12 cellular contexts compared by ENCODE assay signal in genomic region chr13:30111810-30112209, GRCh38.
DNase-seq lines count a peak whose midpoint lies in the region; ATAC-seq and TF ChIP-seq lines count a peak whose summit lies in the region.
"Had no signal": no experiment of that assay in that cellular context is flagged by ENCODE, and none has a peak within 500 bp of the region (broad histone marks: within the 10 kb centered on the region; RNA-seq: fewer than 3 reads in every experiment).

No MANE protein-coding gene starts in this region.

- H2BK15ac ChIP-seq in mesendoderm (replicated peaks; ENCODE audit: low read depth), result no peak overlapping the region

- no peaks in the 10 kb centered on the region for H3K9me3 Mint-ChIP-seq in activated CD8-positive, alpha-beta T cell treated with anti-CD3 and anti-CD28 coated beads for 36 hours
- H3K9me3 Mint-ChIP-seq in CD14-positive monocyte, result no peaks in the 10 kb centered on the region

- peaks cover 7% of the 10 kb centered on the region for H3K4me1 ChIP-seq in mesendoderm (ENCODE audit: control insufficient read depth, low read depth, low read length)
- H3K4me1 ChIP-seq in gastroesophageal sphincter, result peaks cover 0 to 36% (median 3%) of the 10 kb centered on the region in 3 donors

- H3K4me3 ChIP-seq in mesendoderm (ENCODE audit: low read length) (no peak overlapping the region), gastroesophageal sphincter (no peak overlapping the region)
- H3K4me3 ChIP-seq: BLaER1 treated with 17β-estradiol and CSF1 and Interleukin-3, amounts not matched to agents 10 nM and 100 nM; stomach had no signal

- H3K56ac ChIP-seq in mesendoderm (ENCODE audit: low read length), result peak overlapping the region; percentile 53

- no peak overlapping the region for H4K8ac ChIP-seq in mesendoderm (ENCODE audit: low read depth, low read length)

- H3K4me1 Mint-ChIP-seq in activated CD8-positive, alpha-beta T cell treated with anti-CD3 and anti-CD28 coated beads for 36 hours (ENCODE audit: low read depth), result peaks cover 16% of the 10 kb centered on the region
- peaks cover 39% of the 10 kb centered on the region for H3K4me1 Mint-ChIP-seq in CD14-positive monocyte

- H3K79me1 ChIP-seq in mesendoderm (ENCODE audit: low read length), result no peaks in the 10 kb centered on the region

- H3K27me3 ChIP-seq in mesendoderm (ENCODE audit: insufficient read depth, low read length, poor library complexity) (no peaks in the 10 kb centered on the region), gastroesophageal sphincter (no peaks in the 10 kb centered on the region)
- H3K27me3 ChIP-seq: stomach had no signal

- H3K79me2 ChIP-seq in mesendoderm (ENCODE audit: control insufficient read depth, insufficient read depth, low read length), result no peaks in the 10 kb centered on the region

- TF ChIP-seq POLR2A in gastroesophageal sphincter (IDR thresholded peaks at IDR 0.05), result no peak

- no peak overlapping the region for H2BK120ac ChIP-seq in mesendoderm (ENCODE audit: low read depth, low read length)

- no peak overlapping the region for H3K27ac ChIP-seq in mesendoderm (ENCODE audit: low read depth, low read length)
- H3K27ac ChIP-seq in gastroesophageal sphincter, result no peak overlapping the region
- H3K27ac ChIP-seq: BLaER1 treated with 17β-estradiol and CSF1 and Interleukin-3, amounts not matched to agents 10 nM and 100 nM had no signal

- no peak overlapping the region for H4K5ac ChIP-seq in mesendoderm (ENCODE audit: low read length)

- H3K27ac Mint-ChIP-seq in activated CD8-positive, alpha-beta T cell treated with anti-CD3 and anti-CD28 coated beads for 36 hours, result no peak overlapping the region
- H3K27ac Mint-ChIP-seq in CD14-positive monocyte, result peak overlapping the region in 1 of 7 donors; percentile 35

- no peak for TF ChIP-seq EP300 in gastroesophageal sphincter (IDR thresholded peaks at IDR 0.05)

- H2BK5ac ChIP-seq in mesendoderm (ENCODE audit: low read length), result no peak overlapping the region

- ATAC-seq in activated CD8-positive, alpha-beta T cell treated with anti-CD3 and anti-CD28 coated beads for 36 hours, result no peak
- no peak for ATAC-seq in gastroesophageal sphincter

- H3K4me2 ChIP-seq in mesendoderm (ENCODE audit: low read length), result no peak overlapping the region

- intact Hi-C loops in activated CD8-positive, alpha-beta T cell treated with anti-CD3 and anti-CD28 coated beads for 36 hours (cut with micrococcal nuclease), result loop anchor here (5.0 to 10.0 kb wide), 3 partner anchors 177 to 340 kb away; no protein-coding TSS in a partner anchor
- intact Hi-C loops in CD14-positive monocyte (cut with micrococcal nuclease), result loop anchor here in 1 of 2 donors (5.0 to 10.0 kb wide), 2 partner anchors 257 to 340 kb away; partner anchors contain the start of gene UBL3

- no peaks in the 10 kb centered on the region for H3K36me3 Mint-ChIP-seq in activated CD8-positive, alpha-beta T cell treated with anti-CD3 and anti-CD28 coated beads for 36 hours (ENCODE audit: low read depth)
- peaks cover 0 to 4% of the 10 kb centered on the region in 2 donors for H3K36me3 Mint-ChIP-seq in CD14-positive monocyte

- no peaks in the 10 kb centered on the region for H3K27me3 Mint-ChIP-seq in activated CD8-positive, alpha-beta T cell treated with anti-CD3 and anti-CD28 coated beads for 36 hours
- H3K27me3 Mint-ChIP-seq in CD14-positive monocyte (ENCODE audit: low read depth in 3 of 3), result peaks cover 11 to 15% (median 13%) of the 10 kb centered on the region in 3 donors

- DNase-seq in NOMO-1 (lab: John Stamatoyannopoulos, UW; ENCODE audit: unreplicated experiment in 2 of 2), result peak; percentile 6 to 13
- DNase-seq in NOMO-1 treated with dmso at 0.1 percent for 144 hours (lab: John Stamatoyannopoulos, UW; ENCODE audit: unreplicated experiment), result no peak
- DNase-seq in HEK293T (ENCODE audit: extremely low spot score), result peak; percentile 29
- DNase-seq in activated CD8-positive, alpha-beta T cell treated with anti-CD3 and anti-CD28 coated beads for 36 hours, result peak; percentile 37
- DNase-seq in mesendoderm, result peak; percentile 54
- DNase-seq in activated gamma-delta T cell (lab: John Stamatoyannopoulos, UW), result no peak
- no peak for DNase-seq in CD14-positive monocyte (ENCODE audit: low spot score)
- DNase-seq: activated CD4-positive, CD25-positive, alpha-beta regulatory T cell; NCI-H2081; stomach had no signal

- CTCF ChIA-PET in HEK293T (lab: Yijun Ruan, JAX), result interaction anchor here (0.6 to 2.6 kb wide), 4 partner anchors 16 to 341 kb away, joined by 3 to 11 read pairs (median 6); no protein-coding TSS in a partner anchor
- CTCF ChIA-PET in activated CD8-positive, alpha-beta T cell treated with anti-CD3 and anti-CD28 coated beads for 36 hours (lab: Charles Lee), result interaction anchor here (0.8 to 9.5 kb wide), 28 partner anchors 8 to 604 kb away, joined by 3 to 236 read pairs (median 5); partner anchors contain the start of genes UBL3 and USPL1

- WGBS in mesendoderm (ENCODE audit: extremely low coverage, insufficient coverage, low lambda C conversion rate), result no CpG with 5 or more reads among the region's 5 CpGs
- 35 to 63% methylated on average over 2 of the region's 5 CpGs for WGBS in gastroesophageal sphincter (ENCODE audit: low coverage in 1 of 2), 2 donors

- peak overlapping the region; percentile 44 for H3K18ac ChIP-seq in mesendoderm (ENCODE audit: low read length)

- no peak overlapping the region for H3K4ac ChIP-seq in mesendoderm (ENCODE audit: low read depth, low read length)

- peak overlapping the region; percentile 7 for H2AK5ac ChIP-seq in mesendoderm (ENCODE audit: low read length)

- no peaks in the 10 kb centered on the region for H3K9me3 ChIP-seq in gastroesophageal sphincter
- H3K9me3 ChIP-seq: BLaER1 treated with 17β-estradiol and CSF1 and Interleukin-3, amounts not matched to agents 10 nM and 100 nM; stomach had no signal

- TF ChIP-seq CTCF in activated CD8-positive, alpha-beta T cell treated with anti-CD3 and anti-CD28 coated beads for 36 hours (IDR thresholded peaks at IDR 0.05), result no peak
- TF ChIP-seq CTCF in gastroesophageal sphincter (IDR thresholded peaks at IDR 0.05), result peak in 1 of 4 experiments; percentile 20
- no peak for TF ChIP-seq CTCF in CD14-positive monocyte (IDR thresholded peaks at IDR 0.05)

- no peak overlapping the region for H3K23ac ChIP-seq in mesendoderm (ENCODE audit: low read length)

- H3K36me3 ChIP-seq in mesendoderm (ENCODE audit: control insufficient read depth, insufficient read depth, low read length), result no peaks in the 10 kb centered on the region
- H3K36me3 ChIP-seq in gastroesophageal sphincter, result no peaks in the 10 kb centered on the region
- H3K36me3 ChIP-seq: BLaER1 treated with 17β-estradiol and CSF1 and Interleukin-3, amounts not matched to agents 10 nM and 100 nM; stomach had no signal

- no peak overlapping the region for H3K9ac ChIP-seq in mesendoderm (ENCODE audit: low read length)

- POLR2A ChIA-PET in HEK293T (lab: Yijun Ruan, JAX), result interaction anchor here (0.8 to 1.2 kb wide), 2 partner anchors 265 to 319 kb away, joined by 3 read pairs; no protein-coding TSS in a partner anchor
- POLR2A ChIA-PET in activated CD8-positive, alpha-beta T cell treated with anti-CD3 and anti-CD28 coated beads for 36 hours (lab: Charles Lee), result interaction anchor here (1.3 kb wide), 1 partner anchor 262 kb away, joined by 4 read pairs; the partner anchor contains the start of gene UBL3

- no peak overlapping the region for H3K4me3 Mint-ChIP-seq in activated CD8-positive, alpha-beta T cell treated with anti-CD3 and anti-CD28 coated beads for 36 hours
- peak overlapping the region in 1 of 2 donors; percentile 36 for H3K4me3 Mint-ChIP-seq in CD14-positive monocyte

TF ChIP-seq in HEK293T, 16 proteins besides CTCF, POLR2A, EP300 and RAD21:
- TF ChIP-seq BHLHE40 (IDR thresholded peaks at IDR 0.05; ENCODE audit: borderline replicate concordance) (no peak), L3MBTL2 (conservative IDR thresholded peaks at IDR 0.05) (no peak), HDGF (IDR thresholded peaks at IDR 0.05; ENCODE audit: borderline replicate concordance) (no peak), FOXM1 (IDR thresholded peaks at IDR 0.05; ENCODE audit: borderline replicate concordance) (no peak), SP1 (IDR thresholded peaks at IDR 0.05) (no peak), CTBP1 (IDR thresholded peaks at IDR 0.05; ENCODE audit: borderline replicate concordance) (no peak), ZNF384 (IDR thresholded peaks at IDR 0.05) (no peak), PKNOX1 (IDR thresholded peaks at IDR 0.05) (no peak), LEF1 (IDR thresholded peaks at IDR 0.05; ENCODE audit: borderline replicate concordance) (no peak), TARDBP (IDR thresholded peaks at IDR 0.05) (no peak), FOXK2 (IDR thresholded peaks at IDR 0.05) (no peak), ARNT (IDR thresholded peaks at IDR 0.05) (no peak), FOXA1 (IDR thresholded peaks at IDR 0.05) (no peak), SUZ12 (IDR thresholded peaks at IDR 0.05) (no peak), NFRKB (IDR thresholded peaks at IDR 0.05) (no peak)

Comparison
In these comparisons a context has a peak if more than half of its experiments do, and no peak if none do; other contexts are left out.
1. DNase-seq: peak in NOMO-1 (2 of 2), HEK293T (single experiment), activated CD8-positive, alpha-beta T cell treated with anti-CD3 and anti-CD28 coated beads for 36 hours (single experiment) and mesendoderm (single experiment); none in NOMO-1 treated with dmso at 0.1 percent for 144 hours (single experiment), activated gamma-delta T cell (single experiment) and CD14-positive monocyte (single experiment).